ENCODE assay signal across 14 cellular contexts in genomic region chr4:69763233-69763632, GRCh38.
"Had no signal": no experiment of that assay in that cellular context is flagged by ENCODE, and none has a peak within 500 bp of the region (broad histone marks: within the 10 kb centered on the region; RNA-seq: fewer than 3 reads in every experiment).

No MANE protein-coding gene starts in this region.

- H3K4me2 ChIP-seq: neural progenitor cell had no signal

- H3K4me3 ChIP-seq: adrenal gland, gastroesophageal sphincter, neural progenitor cell had no signal

- H3K27ac ChIP-seq: adrenal gland, gastroesophageal sphincter, neural progenitor cell, parathyroid adenoma, VCaP had no signal

- H3K27ac Mint-ChIP-seq: neural progenitor cell had no signal

- ATAC-seq: gastroesophageal sphincter had no signal

- DNase-seq: activated effector memory CD4-positive, alpha-beta T cell treated with anti-CD3 and anti-CD28 coated beads, Interleukin-2, amount 50 U/mL, for 16 hours; activated T-cell treated with anti-CD3 and anti-CD28 coated beads for 4 hours; adrenal gland; central memory CD4-positive, alpha-beta T cell; cortex of kidney; effector memory CD4-positive, alpha-beta T cell; mesendoderm; retina; stimulated activated CD4-positive, alpha-beta T cell treated with anti-CD3 and anti-CD28 coated beads, Interleukin-4, amount 100 ng/mL, for 4 hours; T1000 had no signal

- H3K4me3 Mint-ChIP-seq: neural progenitor cell had no signal

- H3K4me1 ChIP-seq: gastroesophageal sphincter, neural progenitor cell, parathyroid adenoma had no signal

- H3K9ac ChIP-seq: neural progenitor cell, parathyroid adenoma had no signal

- H3K27me3 ChIP-seq: adrenal gland, gastroesophageal sphincter, neural progenitor cell had no signal

- H2AFZ ChIP-seq: neural progenitor cell, parathyroid adenoma had no signal

- H3K36me3 ChIP-seq: adrenal gland, gastroesophageal sphincter, neural progenitor cell had no signal

- H3K79me2 ChIP-seq: parathyroid adenoma had no signal

- H3K9me3 ChIP-seq: adrenal gland, gastroesophageal sphincter had no signal
